Comparison of ENCODE assay signal across 15 cellular contexts in genomic region chr2:5520352-5520996, GRCh38.
DNase-seq lines count a peak whose midpoint lies in the region; ATAC-seq and TF ChIP-seq lines count a peak whose summit lies in the region.
"Had no signal": no experiment of that assay in that cellular context is flagged by ENCODE, and none has a peak within 500 bp of the region (broad histone marks: within the 10 kb centered on the region; RNA-seq: fewer than 3 reads in every experiment).

No MANE protein-coding gene starts in this region.

- H3K4me2 ChIP-seq in smooth muscle cell, result peak overlapping the region; percentile 72

- H3K9me3 ChIP-seq in smooth muscle cell (replicated peaks; ENCODE audit: low read depth), result no peaks in the 10 kb centered on the region
- H3K9me3 ChIP-seq: Caco-2, testis had no signal

- TF ChIP-seq CTCF in smooth muscle cell (IDR thresholded peaks at IDR 0.05; ENCODE audit: borderline replicate concordance, insufficient read depth, poor library complexity, severe bottlenecking), result no peak

- no peaks in the 10 kb centered on the region for H4K20me1 ChIP-seq in smooth muscle cell (ENCODE audit: low read depth)

- H3K27ac ChIP-seq in smooth muscle cell (ENCODE audit: low read depth), result peak overlapping the region; percentile 65
- H3K27ac ChIP-seq: SK-N-MC, testis had no signal

- 18% methylated on average over 10 of the region's 10 CpGs for WGBS in smooth muscle cell (ENCODE audit: low lambda C conversion rate)

- no peak overlapping the region for H3K4me3 ChIP-seq in smooth muscle cell
- H3K4me3 ChIP-seq: SK-N-MC, testis had no signal

- H3K27me3 ChIP-seq in smooth muscle cell (ENCODE audit: low read depth), result no peaks in the 10 kb centered on the region
- H3K27me3 ChIP-seq: testis had no signal

- H3K4me1 ChIP-seq in smooth muscle cell (ENCODE audit: low read depth), result peaks cover 3% of the 10 kb centered on the region
- H3K4me1 ChIP-seq: Caco-2, testis had no signal

- no peak overlapping the region for H3K9ac ChIP-seq in smooth muscle cell (ENCODE audit: low read depth)

- no peaks in the 10 kb centered on the region for H3K79me2 ChIP-seq in smooth muscle cell (ENCODE audit: low read depth)

- peak overlapping the region; percentile 41 for H2AFZ ChIP-seq in smooth muscle cell (ENCODE audit: low read depth)

- DNase-seq in NCI-H2227 treated with DMSO at 0.1 percent for 48 hours (lab: John Stamatoyannopoulos, UW), result peak; percentile 56
- DNase-seq in brain pericyte (ENCODE audit: low read depth, low spot score), result peak; percentile 4
- DNase-seq in medulla oblongata (ENCODE audit: extremely low spot score), result peak; percentile 2
- DNase-seq in smooth muscle cell (lab: John Stamatoyannopoulos, UW; ENCODE audit: unreplicated experiment), result no peak
- DNase-seq in stimulated activated CD4-positive, alpha-beta T cell treated with anti-CD3 and anti-CD28 coated beads, Interleukin-12 subunit alpha, Interleukin-12 subunit beta, amount 100 ng/mL, for 4 hours, result no peak
- DNase-seq in stimulated activated CD4-positive, alpha-beta T cell treated with anti-CD3 and anti-CD28 coated beads, Interleukin-1b, Interleukin-23, amount 100 ng/mL, for 48 hours, result no peak
- DNase-seq: activated CD4-positive, CD25-positive, alpha-beta regulatory T cell; activated T-cell treated with anti-CD3 and anti-CD28 coated beads, Interleukin-2, amount 50 U/mL, for 1 hour; amniotic stem cell; Caco-2; effector CD8-positive, alpha-beta T cell; NCI-H446 treated with DMSO at 0.1 percent for 48 hours; testis had no signal

- peaks cover 3% of the 10 kb centered on the region for H3F3A ChIP-seq in smooth muscle cell (ENCODE audit: low read depth)

- ATAC-seq in HG03571 (IDR thresholded peaks at IDR 0.05; ENCODE audit: unreplicated experiment), result no peak

- H3K36me3 ChIP-seq in smooth muscle cell (ENCODE audit: low read depth), result no peaks in the 10 kb centered on the region

Comparison
In these comparisons a context has a peak if more than half of its experiments do, and no peak if none do; other contexts are left out.
1. DNase-seq: peak in NCI-H2227 treated with DMSO at 0.1 percent for 48 hours (single experiment), brain pericyte (single experiment) and medulla oblongata (single experiment); none in smooth muscle cell (single experiment), stimulated activated CD4-positive, alpha-beta T cell treated with anti-CD3 and anti-CD28 coated beads, Interleukin-12 subunit alpha, Interleukin-12 subunit beta, amount 100 ng/mL, for 4 hours (single experiment) and stimulated activated CD4-positive, alpha-beta T cell treated with anti-CD3 and anti-CD28 coated beads, Interleukin-1b, Interleukin-23, amount 100 ng/mL, for 48 hours (single experiment).